Comparison of ENCODE assay signal across 8 cellular contexts in the genomic region with DNA sequence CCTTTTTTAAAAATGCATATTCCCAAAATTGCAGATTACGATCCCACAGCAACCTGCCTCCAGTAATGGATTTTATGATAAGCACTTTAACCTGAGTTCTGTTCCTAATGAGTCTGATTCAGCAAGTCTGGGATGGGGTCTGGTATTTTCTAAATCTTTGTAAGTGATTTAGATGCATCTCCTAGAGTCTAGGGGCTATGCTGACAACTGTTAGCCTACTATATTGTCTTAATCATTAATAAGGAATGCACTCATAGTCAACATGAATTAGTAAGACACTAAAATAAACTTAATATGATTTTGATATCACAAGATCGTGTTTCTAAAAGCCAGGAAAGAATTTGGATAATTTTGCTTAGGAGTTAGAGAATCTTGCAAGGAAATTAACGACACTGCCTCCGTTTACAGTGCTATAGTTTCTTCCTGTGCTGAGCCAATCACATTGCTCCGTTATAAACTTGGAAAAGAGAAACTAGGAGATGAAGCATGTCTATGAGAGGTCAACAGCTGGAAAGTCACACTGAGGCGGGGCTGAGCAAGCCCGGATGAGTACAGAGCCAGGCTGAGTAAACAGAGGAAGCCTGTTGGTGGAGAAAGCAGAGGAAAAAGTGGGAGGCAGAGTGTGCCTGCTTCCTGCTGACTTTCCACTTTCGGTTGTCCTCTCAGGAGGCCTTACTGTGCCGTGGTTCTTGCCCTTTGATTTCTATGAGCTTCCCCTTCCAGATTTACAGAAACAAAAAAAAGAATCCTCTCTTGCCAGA. TPM values are rescaled to one million over a fixed set of nuclear protein-coding genes. Genes with fewer than 3 reads are reported as not detected.
DNase-seq lines count a peak whose midpoint lies in the region; ATAC-seq and TF ChIP-seq lines count a peak whose summit lies in the region.

No MANE protein-coding gene starts in this region.

- 8 to 12% (median 9%) methylated on average over 9 of the region's 9 CpGs for WGBS in ovary, 3 donors

- H3K4me3 ChIP-seq in ovary = no peak overlapping the region

- no peak for TF ChIP-seq EP300 in ovary (IDR thresholded peaks at IDR 0.05)

- no peaks in the 10 kb centered on the region for H3K9me3 ChIP-seq in ovary

- H3K36me3 ChIP-seq in ovary = no peaks in the 10 kb centered on the region

- intact Hi-C loops in natural killer cell (cut with micrococcal nuclease) (no loop called here), ovary (cut with DNase I) (no loop called here)

- no peak overlapping the region for H3K4me3 Mint-ChIP-seq in natural killer cell
- no peak overlapping the region for H3K4me3 Mint-ChIP-seq in natural killer cell treated with Interleukin-12 subunit alpha and Interleukin-12 subunit beta and Interleukin-15 and Interleukin-18, amount 100 ng/mL, for 72 hours

- H3K27ac ChIP-seq in ovary = peak overlapping the region; percentile 73 to 79

- TF ChIP-seq POLR2A in ovary (IDR thresholded peaks at IDR 0.05) = no peak

- peak overlapping the region; percentile 51 to 61 for H3K27ac Mint-ChIP-seq in natural killer cell
- H3K27ac Mint-ChIP-seq in natural killer cell treated with Interleukin-12 subunit alpha and Interleukin-12 subunit beta and Interleukin-15 and Interleukin-18, amount 100 ng/mL, for 72 hours = peak overlapping the region in 1 of 2 donors; percentile 53

- TF ChIP-seq CTCF in natural killer cell (IDR thresholded peaks at IDR 0.05) = no peak
- no peak for TF ChIP-seq CTCF in ovary (IDR thresholded peaks at IDR 0.05)

- no peak for DNase-seq in natural killer cell
- DNase-seq in natural killer cell treated with Interleukin-12 subunit alpha and Interleukin-12 subunit beta and Interleukin-15 and Interleukin-18, amount 100 ng/mL, for 72 hours (ENCODE audit: low spot score) = no peak
- peak; percentile 18 for DNase-seq in T1000 (lab: John Stamatoyannopoulos, UW)
- DNase-seq in foreskin melanocyte = peak; percentile 89
- peak; percentile 73 to 84 (median 78) for DNase-seq in ovary
- DNase-seq in effector CD8-positive, alpha-beta T cell (lab: John Stamatoyannopoulos, UW) = no peak
- DNase-seq in stimulated activated CD4-positive, alpha-beta T cell treated with anti-CD3 and anti-CD28 coated beads, Interleukin-4, amount 100 ng/mL, for 24 hours = no peak

- H3K4me1 ChIP-seq in ovary (ENCODE audit: insufficient read depth) = peaks cover 19% of the 10 kb centered on the region

- peaks cover 48 to 54% of the 10 kb centered on the region in 2 donors for H3K4me1 Mint-ChIP-seq in natural killer cell
- H3K4me1 Mint-ChIP-seq in natural killer cell treated with Interleukin-12 subunit alpha and Interleukin-12 subunit beta and Interleukin-15 and Interleukin-18, amount 100 ng/mL, for 72 hours (ENCODE audit: low read depth in 2 of 2) = peaks cover 24% of the 10 kb centered on the region in 2 donors

- no peak for ATAC-seq in natural killer cell
- ATAC-seq in natural killer cell treated with Interleukin-12 subunit alpha and Interleukin-12 subunit beta and Interleukin-15 and Interleukin-18, amount 100 ng/mL, for 72 hours = no peak
- no peak for ATAC-seq in HG03108 (IDR thresholded peaks at IDR 0.05; ENCODE audit: unreplicated experiment)

- H3K9me3 Mint-ChIP-seq in natural killer cell = no peaks in the 10 kb centered on the region
- no peaks in the 10 kb centered on the region for H3K9me3 Mint-ChIP-seq in natural killer cell treated with Interleukin-12 subunit alpha and Interleukin-12 subunit beta and Interleukin-15 and Interleukin-18, amount 100 ng/mL, for 72 hours

- H3K27me3 Mint-ChIP-seq in natural killer cell (ENCODE audit: low read depth in 2 of 2) = no peaks in the 10 kb centered on the region
- no peaks in the 10 kb centered on the region for H3K27me3 Mint-ChIP-seq in natural killer cell treated with Interleukin-12 subunit alpha and Interleukin-12 subunit beta and Interleukin-15 and Interleukin-18, amount 100 ng/mL, for 72 hours

- H3K27me3 ChIP-seq in ovary = no peaks in the 10 kb centered on the region

- H3K36me3 Mint-ChIP-seq in natural killer cell = no peaks in the 10 kb centered on the region
- no peaks in the 10 kb centered on the region for H3K36me3 Mint-ChIP-seq in natural killer cell treated with Interleukin-12 subunit alpha and Interleukin-12 subunit beta and Interleukin-15 and Interleukin-18, amount 100 ng/mL, for 72 hours

RNA-seq across cellular contexts. Expression of a gene that starts 5.4 kb away (rescaled TPM):
- total RNA-seq in natural killer cell (10 to 100 TPM; 22.0 to 39.0 (median 30.4) TPM), ovary (100 to 1,000 TPM in 6 of 7 donors, 10 to 100 TPM in 1; 98.8 to 163 (median 132) TPM)
- 10 to 100 TPM in 1 of 2 donors, 1 to 10 TPM in 1; 9.9 to 13.9 TPM for total RNA-seq in natural killer cell treated with Interleukin-12 subunit alpha and Interleukin-12 subunit beta and Interleukin-15 and Interleukin-18, amount 100 ng/mL, for 72 hours
- 100 to 1,000 TPM in 1 of 2 donors, 10 to 100 TPM in 1; 83.1 to 239 TPM for polyA plus RNA-seq in ovary

RNA-seq across cellular contexts. Expression of a gene that starts 43.3 kb away (rescaled TPM):
- total RNA-seq in natural killer cell = under 1 TPM in 2 of 3 donors, not detected in 1; 0.21 to 0.85 TPM
- not detected for total RNA-seq in natural killer cell treated with Interleukin-12 subunit alpha and Interleukin-12 subunit beta and Interleukin-15 and Interleukin-18, amount 100 ng/mL, for 72 hours
- total RNA-seq in ovary = 1 to 10 TPM in 5 of 7 donors, under 1 TPM in 2; 0.08 to 8.2 (median 2.3) TPM
- polyA plus RNA-seq in ovary = 1 to 10 TPM in 1 of 2 donors, under 1 TPM in 1; 0.36 to 1.1 TPM

RNA-seq across cellular contexts. Expression of a gene that starts 60.0 kb away (rescaled TPM):
- total RNA-seq in natural killer cell (100 to 1,000 TPM; 102 to 114 (median 108) TPM), ovary (10 to 100 TPM; 26.1 to 53.8 (median 45.4) TPM)
- total RNA-seq in natural killer cell treated with Interleukin-12 subunit alpha and Interleukin-12 subunit beta and Interleukin-15 and Interleukin-18, amount 100 ng/mL, for 72 hours = 10 to 100 TPM; 63.7 to 66.6 TPM
- polyA plus RNA-seq in ovary = 10 to 100 TPM; 25.2 to 33.4 TPM

Comparison
In these comparisons a context has a peak if more than half of its experiments do, and no peak if none do; other contexts are left out.
1. DNase-seq: peak in T1000 (single experiment), foreskin melanocyte (single experiment) and ovary (5 of 5); none in natural killer cell (single experiment), natural killer cell treated with Interleukin-12 subunit alpha and Interleukin-12 subunit beta and Interleukin-15 and Interleukin-18, amount 100 ng/mL, for 72 hours (single experiment), effector CD8-positive, alpha-beta T cell (single experiment) and stimulated activated CD4-positive, alpha-beta T cell treated with anti-CD3 and anti-CD28 coated beads, Interleukin-4, amount 100 ng/mL, for 24 hours (single experiment).